9 cellular contexts compared by ENCODE assay signal in the genomic region with DNA sequence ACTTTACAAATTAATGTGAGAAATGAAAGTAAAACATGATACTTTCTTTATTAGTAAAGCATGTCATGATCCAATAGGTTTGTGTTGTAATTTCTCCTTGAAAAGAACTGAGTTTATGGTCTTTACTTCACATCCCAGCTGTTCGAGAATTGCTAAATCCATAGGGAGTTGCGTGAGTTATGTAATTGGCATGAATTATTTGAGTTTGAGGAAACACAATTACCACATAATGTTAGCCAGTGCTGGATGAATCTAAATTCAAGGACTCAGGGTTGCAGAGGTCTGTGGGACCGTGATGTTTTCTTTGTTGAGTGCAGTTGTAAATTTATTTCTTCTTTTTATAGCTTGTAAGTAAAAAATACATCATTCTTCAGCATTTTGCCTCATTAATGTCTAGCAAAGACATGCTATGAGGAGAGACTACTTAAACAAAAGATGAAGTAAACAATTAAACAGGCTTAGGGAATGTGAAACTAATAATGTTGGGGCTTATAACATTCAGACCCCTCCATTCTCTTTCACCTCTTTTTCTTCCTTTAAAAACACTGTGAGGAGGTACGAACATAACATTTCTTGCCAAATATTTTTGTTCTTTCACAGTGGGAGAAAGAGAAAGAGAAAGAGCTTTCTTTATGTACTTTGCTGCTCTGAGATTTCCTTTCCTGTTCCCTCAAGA.
DNase-seq lines count a peak whose midpoint lies in the region; ATAC-seq and TF ChIP-seq lines count a peak whose summit lies in the region.
"Had no signal": no experiment of that assay in that cellular context is flagged by ENCODE, and none has a peak within 500 bp of the region (broad histone marks: within the 10 kb centered on the region; RNA-seq: fewer than 3 reads in every experiment).

No MANE protein-coding gene starts in this region.

- no peak overlapping the region for H3K4me3 Mint-ChIP-seq in activated naive CD8-positive, alpha-beta T cell treated with anti-CD3 and anti-CD28 coated beads for 36 hours

- CTCF ChIA-PET in HEK293T (lab: Yijun Ruan, JAX) = interaction anchor here (0.6 kb wide), 1 partner anchor 332 kb away, joined by 3 read pairs; no protein-coding TSS in a partner anchor

- 39% methylated on average over 2 of the region's 4 CpGs for WGBS in mesenchymal stem cell

- H2BK120ac ChIP-seq in mesenchymal stem cell (ENCODE audit: low read depth, low read length) = no peak overlapping the region

- H2AK5ac ChIP-seq in mesenchymal stem cell (ENCODE audit: low read length, severe bottlenecking) = no peak overlapping the region

- DNase-seq in AG09309 (ENCODE audit: low read depth) (peak; percentile 82), HEK293T (ENCODE audit: extremely low spot score) (no peak), astrocyte of the hippocampus (ENCODE audit: low read depth, low spot score) (peak; percentile 10), mesenchymal stem cell (peak; percentile 80), NCI-H1048 (lab: John Stamatoyannopoulos, UW) (no peak)
- DNase-seq in activated CD4-positive, alpha-beta T cell treated with anti-CD3 and anti-CD28 coated beads for 1 hour = no peak
- no peak for DNase-seq in activated naive CD8-positive, alpha-beta T cell treated with anti-CD3 and anti-CD28 coated beads for 36 hours
- DNase-seq: stimulated activated CD4-positive, alpha-beta T cell treated with anti-CD3 and anti-CD28 coated beads, Interleukin-4, amount 100 ng/mL, for 1 hour had no signal

- TF ChIP-seq CTCF in AG09309 (IDR thresholded peaks at IDR 0.05; ENCODE audit: control insufficient read depth, insufficient read depth, low read depth, low read length, missing control alignments) = no peak

- H3K4me1 Mint-ChIP-seq in activated naive CD8-positive, alpha-beta T cell treated with anti-CD3 and anti-CD28 coated beads for 36 hours = peaks cover 2% of the 10 kb centered on the region

- no peak overlapping the region for H2BK15ac ChIP-seq in mesenchymal stem cell (ENCODE audit: low read depth, poor library complexity, severe bottlenecking)

- no peak overlapping the region for H2AFZ ChIP-seq in mesenchymal stem cell (ENCODE audit: low read depth, low read length)

- H3K27me3 Mint-ChIP-seq in activated naive CD8-positive, alpha-beta T cell treated with anti-CD3 and anti-CD28 coated beads for 36 hours = peaks cover 14% of the 10 kb centered on the region

- H3K36me3 ChIP-seq in mesenchymal stem cell (ENCODE audit: control insufficient read depth in 1 of 2, insufficient read depth in 2 of 2, low read depth in 1 of 2, low read length in 2 of 2) = no peaks in the 10 kb centered on the region

- H2BK5ac ChIP-seq in mesenchymal stem cell (ENCODE audit: low read depth, low read length, poor library complexity, severe bottlenecking) = no peak overlapping the region

- H3K27ac Mint-ChIP-seq in activated naive CD8-positive, alpha-beta T cell treated with anti-CD3 and anti-CD28 coated beads for 36 hours = no peak overlapping the region

- H3K9ac ChIP-seq in mesenchymal stem cell (ENCODE audit: low read length) = peak overlapping the region; percentile 80

- no peaks in the 10 kb centered on the region for H3K9me3 Mint-ChIP-seq in activated naive CD8-positive, alpha-beta T cell treated with anti-CD3 and anti-CD28 coated beads for 36 hours

- no peak overlapping the region for H3K14ac ChIP-seq in mesenchymal stem cell (ENCODE audit: low read length in 2 of 2)

- H3K23ac ChIP-seq in mesenchymal stem cell (ENCODE audit: low read length in 2 of 2) = no peak overlapping the region

- no peaks in the 10 kb centered on the region for H3K79me1 ChIP-seq in mesenchymal stem cell (replicated peaks; ENCODE audit: low read length, poor library complexity, severe bottlenecking)

- no peak overlapping the region for H2BK12ac ChIP-seq in mesenchymal stem cell (ENCODE audit: low read length in 2 of 2)

- no peak overlapping the region for H3K4ac ChIP-seq in mesenchymal stem cell (ENCODE audit: low read depth in 1 of 2, low read length in 2 of 2)

- no peaks in the 10 kb centered on the region for H3K9me3 ChIP-seq in mesenchymal stem cell (ENCODE audit: control insufficient read depth, low read length)

- ATAC-seq in HG03280 (IDR thresholded peaks at IDR 0.05; ENCODE audit: unreplicated experiment) = no peak

- H3K36me3 Mint-ChIP-seq in activated naive CD8-positive, alpha-beta T cell treated with anti-CD3 and anti-CD28 coated beads for 36 hours = no peaks in the 10 kb centered on the region

- H3K27me3 ChIP-seq in mesenchymal stem cell (ENCODE audit: control insufficient read depth in 1 of 2, insufficient read depth in 1 of 2, low read length in 2 of 2) = no peaks in the 10 kb centered on the region

- POLR2A ChIA-PET in HEK293T (lab: Yijun Ruan, JAX) = no interaction called here

- peak overlapping the region; percentile 7 for H3K4me2 ChIP-seq in mesenchymal stem cell (ENCODE audit: low read length, poor library complexity, severe bottlenecking)

- H4K91ac ChIP-seq in mesenchymal stem cell (ENCODE audit: low read length) = no peak overlapping the region

- no peak overlapping the region for H3K18ac ChIP-seq in mesenchymal stem cell (ENCODE audit: low read depth in 1 of 2, low read length in 2 of 2)

- H3K27ac ChIP-seq in mesenchymal stem cell (ENCODE audit: low read length, poor library complexity, severe bottlenecking) = no peak overlapping the region

- H3K4me3 ChIP-seq in AG09309 (ENCODE audit: control insufficient read depth, low read depth, low read length) (no peak overlapping the region; the same call in 1 of the 2 replicates), mesenchymal stem cell (ENCODE audit: insufficient read depth in 1 of 2, low read depth in 1 of 2, low read length in 2 of 2) (peak overlapping the region in 1 of 2 experiments; percentile 76)

- H3K4me1 ChIP-seq in mesenchymal stem cell (ENCODE audit: control insufficient read depth, insufficient read depth, low read depth, low read length) = no peaks in the 10 kb centered on the region

- no peak overlapping the region for H4K8ac ChIP-seq in mesenchymal stem cell (ENCODE audit: low read length)

TF ChIP-seq in HEK293T, 16 proteins besides CTCF, POLR2A, EP300 and RAD21:
- TF ChIP-seq, protein P1, sequence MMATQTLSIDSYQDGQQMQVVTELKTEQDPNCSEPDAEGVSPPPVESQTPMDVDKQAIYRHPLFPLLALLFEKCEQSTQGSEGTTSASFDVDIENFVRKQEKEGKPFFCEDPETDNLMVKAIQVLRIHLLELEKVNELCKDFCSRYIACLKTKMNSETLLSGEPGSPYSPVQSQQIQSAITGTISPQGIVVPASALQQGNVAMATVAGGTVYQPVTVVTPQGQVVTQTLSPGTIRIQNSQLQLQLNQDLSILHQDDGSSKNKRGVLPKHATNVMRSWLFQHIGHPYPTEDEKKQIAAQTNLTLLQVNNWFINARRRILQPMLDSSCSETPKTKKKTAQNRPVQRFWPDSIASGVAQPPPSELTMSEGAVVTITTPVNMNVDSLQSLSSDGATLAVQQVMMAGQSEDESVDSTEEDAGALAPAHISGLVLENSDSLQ (IDR thresholded peaks at IDR 0.05) = peak; percentile 79
- TF ChIP-seq HDGF (IDR thresholded peaks at IDR 0.05; ENCODE audit: borderline replicate concordance) (no peak), FOXA1 (IDR thresholded peaks at IDR 0.05) (no peak), L3MBTL2 (conservative IDR thresholded peaks at IDR 0.05) (no peak), CTBP1 (IDR thresholded peaks at IDR 0.05; ENCODE audit: borderline replicate concordance) (peak; percentile 50; the same call in 1 of the 2 replicates), ARNT (IDR thresholded peaks at IDR 0.05) (peak; percentile 80), SUZ12 (IDR thresholded peaks at IDR 0.05) (no peak), ZNF384 (IDR thresholded peaks at IDR 0.05) (no peak)

Comparison
In these comparisons a context has a peak if more than half of its experiments do, and no peak if none do; other contexts are left out.
1. DNase-seq: peak in AG09309 (single experiment), astrocyte of the hippocampus (single experiment) and mesenchymal stem cell (single experiment); none in HEK293T (single experiment), activated CD4-positive, alpha-beta T cell treated with anti-CD3 and anti-CD28 coated beads for 1 hour (single experiment), activated naive CD8-positive, alpha-beta T cell treated with anti-CD3 and anti-CD28 coated beads for 36 hours (single experiment) and NCI-H1048 (single experiment).